ENCODE assay signal across 8 cellular contexts in the genomic region with DNA sequence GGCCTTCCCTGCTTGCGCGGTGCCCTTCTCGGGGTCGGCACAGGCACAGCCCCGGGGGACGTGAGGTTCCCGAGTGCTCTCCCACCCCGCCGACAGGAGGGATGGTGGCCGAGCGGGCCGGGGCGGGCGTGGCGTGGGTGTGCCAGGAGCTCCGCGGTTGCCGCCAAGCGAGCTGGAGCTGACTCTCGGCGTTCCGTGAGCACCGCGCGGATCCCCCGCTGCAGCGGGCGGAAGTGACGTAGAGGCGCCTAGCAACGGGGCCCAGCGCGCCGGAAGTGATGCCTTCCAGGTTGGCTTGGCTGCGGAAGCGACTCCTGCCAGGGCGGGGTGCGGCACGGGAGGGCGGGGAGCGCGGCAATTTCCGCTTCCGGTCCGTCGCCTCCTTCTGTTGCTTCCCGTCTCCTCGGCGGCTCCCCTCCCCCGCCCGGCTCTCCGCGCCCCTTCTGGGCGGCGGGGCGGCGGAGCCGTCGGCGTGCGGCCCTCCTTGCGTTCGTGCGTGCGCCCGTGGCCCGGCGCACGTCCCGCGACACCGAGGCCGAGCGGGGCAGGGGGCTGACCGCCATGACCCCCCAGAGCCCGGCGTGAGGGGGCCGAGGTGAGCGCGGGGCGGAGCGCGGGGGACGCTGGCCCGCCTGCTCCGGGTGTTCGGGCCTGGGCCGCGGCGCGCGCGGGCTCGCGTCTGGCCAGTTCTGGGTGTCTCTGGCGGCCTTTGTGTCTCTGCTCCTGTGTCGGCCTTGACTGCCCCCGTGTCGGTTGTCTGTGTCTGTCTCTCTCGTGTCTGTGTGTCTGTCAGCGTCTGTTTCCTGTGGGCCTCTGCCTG. TPM values are rescaled to one million over a fixed set of nuclear protein-coding genes. Genes with fewer than 3 reads are reported as not detected.
A peak's percentile ranks its signal among the peaks of the same experiment; 100 is the strongest.
DNase-seq lines count a peak whose midpoint lies in the region; ATAC-seq, FAIRE-seq and TF ChIP-seq lines count a peak whose summit lies in the region.

A gene (plus strand): TSS at position 386 of the 820 bp plus-strand sequence. CDS start 3,402 bp downstream, outside the sequence.

- H4K20me1 ChIP-seq in Loucy (ENCODE audit: insufficient read depth, low read length, poor library complexity, severe bottlenecking), result peaks cover 72% of the 10 kb centered on the region

- H3K4me3 Mint-ChIP-seq in activated T-helper 2 cell treated with anti-CD3 and anti-CD28 coated beads, Interferon-gamma antibody, Interleukin-2, Interleukin-4, amounts not matched to agents 10 μg/mL and 5 μg/mL and 100 μg/mL, durations not matched to agents 14 hours and 24 hours and 36 hours (ENCODE audit: low read depth), result peak within 1 kb of the TSS; percentile 100
- peak within 1 kb of the TSS; percentile 93 for H3K4me3 Mint-ChIP-seq in natural killer cell

- H3K27ac Mint-ChIP-seq in activated T-helper 2 cell treated with anti-CD3 and anti-CD28 coated beads, Interferon-gamma antibody, Interleukin-2, Interleukin-4, amounts not matched to agents 10 μg/mL and 5 μg/mL and 100 μg/mL, durations not matched to agents 14 hours and 24 hours and 36 hours, result peak within 1 kb of the TSS; percentile 97
- H3K27ac Mint-ChIP-seq in natural killer cell, result peak within 1 kb of the TSS; percentile 88 to 99

- TF ChIP-seq CTCF in Loucy (conservative IDR thresholded peaks at IDR 0.05; ENCODE audit: low read length) (no peak), RWPE2 (IDR thresholded peaks at IDR 0.05; ENCODE audit: poor library complexity, severe bottlenecking) (no peak), natural killer cell (IDR thresholded peaks at IDR 0.05) (no peak)

- no peaks in the 10 kb centered on the region for H3K27me3 Mint-ChIP-seq in activated T-helper 2 cell treated with anti-CD3 and anti-CD28 coated beads, Interferon-gamma antibody, Interleukin-2, Interleukin-4, amounts not matched to agents 10 μg/mL and 5 μg/mL and 100 μg/mL, durations not matched to agents 14 hours and 24 hours and 36 hours (ENCODE audit: low read depth)
- no peaks in the 10 kb centered on the region for H3K27me3 Mint-ChIP-seq in natural killer cell (ENCODE audit: low read depth in 2 of 2)

- H3K27ac ChIP-seq in RWPE2 (ENCODE audit: poor library complexity, severe bottlenecking), result peak within 1 kb of the TSS; percentile 59

- DNase-seq in EH (ENCODE audit: low read depth), result peak; percentile 97
- peak; percentile 100 for DNase-seq in H54 (ENCODE audit: insufficient read length, low spot score)
- DNase-seq in RWPE2 (ENCODE audit: low spot score), result peak; percentile 97
- DNase-seq in activated T-helper 2 cell treated with anti-CD3 and anti-CD28 coated beads, Interferon-gamma antibody, Interleukin-2, Interleukin-4, amounts not matched to agents 10 μg/mL and 5 μg/mL and 100 μg/mL, durations not matched to agents 14 hours and 24 hours and 36 hours (ENCODE audit: low spot score), result peak; percentile 95
- peak; percentile 92 for DNase-seq in fibroblast of peridontal ligament (ENCODE audit: extremely low read depth)
- peak; percentile 90 for DNase-seq in natural killer cell
- peak; percentile 92 to 98 (median 96) for DNase-seq in stimulated activated naive CD4-positive, alpha-beta T cell (lab: John Stamatoyannopoulos, UW)

- peak within 1 kb of the TSS; percentile 76 for H3K4me3 ChIP-seq in Loucy (ENCODE audit: low read length, poor library complexity, severe bottlenecking)
- peak within 1 kb of the TSS; percentile 90 for H3K4me3 ChIP-seq in RWPE2 (ENCODE audit: severe bottlenecking)

- H3K9me2 ChIP-seq in Loucy (replicated peaks; ENCODE audit: low read depth, low read length), result no peaks in the 10 kb centered on the region

- peaks cover 81% of the 10 kb centered on the region for H3K79me2 ChIP-seq in Loucy (ENCODE audit: insufficient read depth, low read length)

- H3K4me1 Mint-ChIP-seq in activated T-helper 2 cell treated with anti-CD3 and anti-CD28 coated beads, Interferon-gamma antibody, Interleukin-2, Interleukin-4, amounts not matched to agents 10 μg/mL and 5 μg/mL and 100 μg/mL, durations not matched to agents 14 hours and 24 hours and 36 hours (ENCODE audit: low read depth), result peaks cover 37% of the 10 kb centered on the region
- H3K4me1 Mint-ChIP-seq in natural killer cell, result peaks cover 57 to 63% of the 10 kb centered on the region in 2 donors

- peaks cover 4% of the 10 kb centered on the region for H3K4me1 ChIP-seq in Loucy (ENCODE audit: insufficient read depth, low read length, poor library complexity, severe bottlenecking)
- H3K4me1 ChIP-seq in RWPE2 (ENCODE audit: insufficient read depth, poor library complexity, severe bottlenecking), result peaks cover 16% of the 10 kb centered on the region

- TF ChIP-seq POLR2A in H54 (IDR thresholded peaks at IDR 0.05; ENCODE audit: low read depth, low read length), result peak; percentile 71

- no peaks in the 10 kb centered on the region for H3K9me3 Mint-ChIP-seq in activated T-helper 2 cell treated with anti-CD3 and anti-CD28 coated beads, Interferon-gamma antibody, Interleukin-2, Interleukin-4, amounts not matched to agents 10 μg/mL and 5 μg/mL and 100 μg/mL, durations not matched to agents 14 hours and 24 hours and 36 hours
- H3K9me3 Mint-ChIP-seq in natural killer cell, result no peaks in the 10 kb centered on the region

- no peak within 1 kb of the TSS for H2AFZ ChIP-seq in Loucy (ENCODE audit: low read length)

- H3K9ac ChIP-seq in Loucy (ENCODE audit: low read depth, low read length, poor library complexity, severe bottlenecking), result peak within 1 kb of the TSS; percentile 80

- H3K9me3 ChIP-seq in Loucy (ENCODE audit: insufficient read depth, low read depth, low read length) (no peaks in the 10 kb centered on the region), RWPE2 (ENCODE audit: severe bottlenecking) (no peaks in the 10 kb centered on the region)

- H3K27me3 ChIP-seq in Loucy (ENCODE audit: insufficient read depth, low read length, poor library complexity, severe bottlenecking), result no peaks in the 10 kb centered on the region
- H3K27me3 ChIP-seq in RWPE2 (ENCODE audit: insufficient read depth, poor library complexity, severe bottlenecking), result no peaks in the 10 kb centered on the region

- H3F3A ChIP-seq in Loucy (ENCODE audit: low read depth), result peaks cover 5% of the 10 kb centered on the region; the same call in 1 of the 2 replicates

- intact Hi-C loops in activated T-helper 2 cell treated with anti-CD3 and anti-CD28 coated beads, Interferon-gamma antibody, Interleukin-2, Interleukin-4, amounts not matched to agents 10 μg/mL and 5 μg/mL and 100 μg/mL, durations not matched to agents 14 hours and 24 hours and 36 hours (cut with micrococcal nuclease), result loop anchor here (1.0 to 5.0 kb wide), 2 partner anchors 20 to 33 kb away; a partner anchor contains a TSS
- intact Hi-C loops in natural killer cell (cut with micrococcal nuclease), result loop anchor here (2.0 kb wide), 1 partner anchor 20 kb away; a partner anchor contains a TSS

- peaks cover 71% of the 10 kb centered on the region for H3K36me3 Mint-ChIP-seq in activated T-helper 2 cell treated with anti-CD3 and anti-CD28 coated beads, Interferon-gamma antibody, Interleukin-2, Interleukin-4, amounts not matched to agents 10 μg/mL and 5 μg/mL and 100 μg/mL, durations not matched to agents 14 hours and 24 hours and 36 hours (ENCODE audit: low read depth)
- no peaks in the 10 kb centered on the region for H3K36me3 Mint-ChIP-seq in natural killer cell

- peak within 1 kb of the TSS; percentile 74 for H3K4me2 ChIP-seq in Loucy (ENCODE audit: low read depth, low read length, poor library complexity, severe bottlenecking)

- no peak for FAIRE-seq in H54 (lab: Jason Lieb, UNC)

- ATAC-seq in RWPE2 (ENCODE audit: low read depth), result peak; percentile 86
- ATAC-seq in natural killer cell, result peak; percentile 90 to 96 (median 92)

- H3K36me3 ChIP-seq in Loucy (ENCODE audit: insufficient read depth, low read length) (peaks cover 86% of the 10 kb centered on the region), RWPE2 (ENCODE audit: low read depth) (peaks cover 77% of the 10 kb centered on the region)

RNA-seq across cellular contexts. Expression of the gene that starts here (rescaled TPM):
- 40.3 and 41.8 TPM in 2 replicates for total RNA-seq in activated T-helper 2 cell treated with anti-CD3 and anti-CD28 coated beads, Interferon-gamma antibody, Interleukin-2, Interleukin-4, amounts not matched to agents 10 μg/mL and 5 μg/mL and 100 μg/mL, durations not matched to agents 14 hours and 24 hours and 36 hours
- total RNA-seq in natural killer cell, result 10 to 100 TPM; 47.6 to 56.4 (median 51.8) TPM

Comparison
In these comparisons a context has a peak if more than half of its experiments do, and no peak if none do; other contexts are left out.
1. Peak in every context shown above with its lines: DNase-seq, ATAC-seq, H3K4me3 ChIP-seq and H3K27ac ChIP-seq.